ENCODE assay signal across 8 cellular contexts in the genomic region with DNA sequence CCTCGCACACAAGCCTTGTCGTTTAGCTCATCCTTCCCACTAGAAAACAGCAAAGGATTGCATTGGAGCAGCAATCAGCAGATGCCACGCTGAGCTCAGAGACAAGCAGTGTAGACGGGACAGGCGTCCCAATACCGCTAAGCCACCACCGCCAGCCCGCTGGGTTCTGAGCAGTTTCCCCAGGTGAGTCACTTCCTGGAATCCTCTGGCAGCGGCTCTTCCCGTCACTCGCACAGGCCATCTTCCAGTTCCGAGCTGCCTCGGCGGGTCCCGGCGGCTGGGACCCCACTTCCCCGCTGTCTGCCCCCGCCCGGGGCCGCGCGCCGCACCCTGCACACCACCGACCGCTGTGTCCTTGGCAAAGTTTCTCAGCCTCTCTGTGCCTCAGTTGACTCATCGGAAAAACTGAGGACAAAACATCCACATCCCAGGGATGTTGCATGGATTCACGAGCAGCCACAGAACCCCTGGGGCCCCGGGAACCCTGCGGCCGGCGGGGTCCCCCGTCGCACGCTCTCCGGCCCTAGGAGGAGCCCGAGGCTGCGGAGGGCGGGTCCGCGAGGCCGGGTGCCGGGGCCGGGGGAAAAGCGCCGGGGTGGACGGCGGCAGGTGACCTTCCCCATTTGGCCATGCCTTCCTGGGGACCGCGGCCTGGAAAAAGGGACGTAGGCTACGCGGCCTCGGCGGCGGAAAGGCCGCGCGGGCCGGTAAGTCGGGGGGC. TPM values are rescaled to one million over a fixed set of nuclear protein-coding genes. Genes with fewer than 3 reads are reported as not detected.
DNase-seq lines count a peak whose midpoint lies in the region; ATAC-seq and TF ChIP-seq lines count a peak whose summit lies in the region.

No MANE protein-coding gene starts in this region.

- H3K4me1 Mint-ChIP-seq in CD14-positive monocyte, result peaks cover 25% of the 10 kb centered on the region
- H3K4me1 Mint-ChIP-seq in activated naive CD4-positive, alpha-beta T cell treated with anti-CD3 and anti-CD28 coated beads, Interleukin-2, amount 50 U/mL, for 24 hours, result peaks cover 46% of the 10 kb centered on the region

- H3K36me3 ChIP-seq in transverse colon, result peaks cover 0 to 11% (median 3%) of the 10 kb centered on the region in 4 donors

- peaks cover 7 to 12% of the 10 kb centered on the region in 2 donors for H3K36me3 Mint-ChIP-seq in CD14-positive monocyte
- H3K36me3 Mint-ChIP-seq in activated naive CD4-positive, alpha-beta T cell treated with anti-CD3 and anti-CD28 coated beads, Interleukin-2, amount 50 U/mL, for 24 hours, result peaks cover 14% of the 10 kb centered on the region

- H3K27ac Mint-ChIP-seq in CD14-positive monocyte, result peak overlapping the region in 6 of 7 donors; percentile 32 to 85 (median 75)
- H3K27ac Mint-ChIP-seq in activated naive CD4-positive, alpha-beta T cell treated with anti-CD3 and anti-CD28 coated beads, Interleukin-2, amount 50 U/mL, for 24 hours, result peak overlapping the region; percentile 92

- TF ChIP-seq EP300 in transverse colon (IDR thresholded peaks at IDR 0.05; ENCODE audit: low read depth), result no peak

- H3K9me3 ChIP-seq in transverse colon, result no peaks in the 10 kb centered on the region

- H3K27me3 ChIP-seq in transverse colon, result no peaks in the 10 kb centered on the region

- TF ChIP-seq CTCF in CD14-positive monocyte (IDR thresholded peaks at IDR 0.05), result no peak
- no peak for TF ChIP-seq CTCF in transverse colon (IDR thresholded peaks at IDR 0.05)

- ATAC-seq in GM19351 (IDR thresholded peaks at IDR 0.05; ENCODE audit: unreplicated experiment) (peak; percentile 35), HG03460 (IDR thresholded peaks at IDR 0.05; ENCODE audit: unreplicated experiment) (peak; percentile 35), Right ventricle myocardium inferior (no peak)

- H3K27me3 Mint-ChIP-seq in CD14-positive monocyte (ENCODE audit: low read depth in 3 of 3), result peaks cover 5 to 8% (median 6%) of the 10 kb centered on the region in 3 donors
- H3K27me3 Mint-ChIP-seq in activated naive CD4-positive, alpha-beta T cell treated with anti-CD3 and anti-CD28 coated beads, Interleukin-2, amount 50 U/mL, for 24 hours, result no peaks in the 10 kb centered on the region

- in situ Hi-C loops in transverse colon (cut with MboI; ENCODE audit: low pct_ligation_motif_present in 1 of 4, low pct_unique_long_range_greater_than_20kb in 1 of 4, low sequenced_read_pairs in 3 of 4), result no loop called here

- TF ChIP-seq POLR2A in transverse colon (IDR thresholded peaks at IDR 0.05), result peak; percentile 24

- WGBS in transverse colon (ENCODE audit: low coverage in 1 of 2), 2 donors, result 1% methylated on average over 51 of the region's 60 CpGs; no CpG with 5 or more reads in 1 of the 2 donors

- H3K4me1 ChIP-seq in transverse colon, result peaks cover 0 to 33% (median 16%) of the 10 kb centered on the region in 4 donors

- peak overlapping the region; percentile 95 to 99 (median 98) for H3K27ac ChIP-seq in transverse colon

- DNase-seq in CD14-positive monocyte (ENCODE audit: low spot score) (peak; percentile 53), SHP77 treated with DMSO at 0.1 percent for 48 hours (lab: John Stamatoyannopoulos, UW) (peak; percentile 10), Right ventricle myocardium inferior (ENCODE audit: missing footprints) (peak; percentile 72), pons (ENCODE audit: low spot score) (peak; percentile 9), transverse colon (peak; percentile 77)

- peaks cover 2 to 6% (median 5%) of the 10 kb centered on the region in 7 donors for H3K9me3 Mint-ChIP-seq in CD14-positive monocyte
- no peaks in the 10 kb centered on the region for H3K9me3 Mint-ChIP-seq in activated naive CD4-positive, alpha-beta T cell treated with anti-CD3 and anti-CD28 coated beads, Interleukin-2, amount 50 U/mL, for 24 hours

- intact Hi-C loops in CD14-positive monocyte (cut with micrococcal nuclease), result loop anchor here (5.0 to 10.0 kb wide), 2 partner anchors 56 to 58 kb away; a partner anchor contains a TSS
- intact Hi-C loops in Right ventricle myocardium inferior (cut with DNase I), result loop anchor here (5.0 kb wide), 1 partner anchor 36 kb away; no protein-coding TSS in a partner anchor
- intact Hi-C loops in transverse colon (cut with DNase I; ENCODE audit: low total_unique reads), result loop anchor here (10.0 kb wide), 1 partner anchor 58 kb away; a partner anchor contains a TSS

- peak overlapping the region; percentile 84 to 97 for H3K4me3 Mint-ChIP-seq in CD14-positive monocyte
- peak overlapping the region; percentile 98 for H3K4me3 Mint-ChIP-seq in activated naive CD4-positive, alpha-beta T cell treated with anti-CD3 and anti-CD28 coated beads, Interleukin-2, amount 50 U/mL, for 24 hours

- peak overlapping the region; percentile 91 to 98 (median 95) for H3K4me3 ChIP-seq in transverse colon

RNA-seq across cellular contexts. Expression of a gene that starts 0.6 kb away (rescaled TPM):
- polyA plus RNA-seq in CD14-positive monocyte, result 10 to 100 TPM; 29.9 to 38.5 TPM
- total RNA-seq in Right ventricle myocardium inferior (32.3 TPM), transverse colon (10 to 100 TPM; 13.1 to 37.2 (median 28.3) TPM)

RNA-seq across cellular contexts. Expression of a gene that starts 46.9 kb away (rescaled TPM):
- 1 to 10 TPM in 1 of 2 donors, under 1 TPM in 1; 0.58 to 1.1 TPM for polyA plus RNA-seq in CD14-positive monocyte
- total RNA-seq in Right ventricle myocardium inferior (7.4 TPM), transverse colon (10 to 100 TPM; 14.3 to 34.8 (median 23.5) TPM)

RNA-seq across cellular contexts. Expression of a gene that starts 55.8 kb away (rescaled TPM):
- polyA plus RNA-seq in CD14-positive monocyte, result 10 to 100 TPM; 26.7 to 48.8 TPM
- total RNA-seq in Right ventricle myocardium inferior, result 20.4 TPM
- total RNA-seq in transverse colon, result 100 to 1,000 TPM in 1 of 4 donors, 10 to 100 TPM in 3; 40.4 to 122 (median 63.3) TPM

Comparison
In these comparisons a context has a peak if more than half of its experiments do, and no peak if none do; other contexts are left out.
1. DNase-seq: peak in every context shown above with its lines; median percentile 77 in transverse colon; 72 in Right ventricle myocardium inferior; 53 in CD14-positive monocyte; 10 in SHP77 treated with DMSO at 0.1 percent for 48 hours; 9 in pons.